ENCODE assay signal across 8 cellular contexts in genomic region chr3:183098538-183099025, GRCh38. TPM values are rescaled to one million over a fixed set of nuclear protein-coding genes. Genes with fewer than 3 reads are reported as not detected.
DNase-seq lines count a peak whose midpoint lies in the region; ATAC-seq, FAIRE-seq and TF ChIP-seq lines count a peak whose summit lies in the region.

No MANE protein-coding gene starts in this region.

- H3K27me3 ChIP-seq in muscle layer of colon (ENCODE audit: control insufficient read depth in 1 of 2, insufficient read depth in 2 of 2, low read length in 2 of 2) = no peaks in the 10 kb centered on the region

- no peak for TF ChIP-seq CTCF in D721Med (IDR thresholded peaks at IDR 0.05; ENCODE audit: insufficient read depth, missing control alignments)

- peak overlapping the region; percentile 97 for H3K27ac Mint-ChIP-seq in central memory CD8-positive, alpha-beta T cell (ENCODE audit: low read depth)

- peak overlapping the region; percentile 95 for H3K4me3 ChIP-seq in Jurkat, Clone E6-1 (ENCODE audit: low read length)
- peak overlapping the region; percentile 71 to 100 for H3K4me3 ChIP-seq in muscle layer of colon (ENCODE audit: low read depth in 1 of 2, low read length in 2 of 2)

- DNase-seq in NCI-H345 treated with DMSO at 0.1 percent for 48 hours (lab: John Stamatoyannopoulos, UW; ENCODE audit: unreplicated experiment) (peak; percentile 17), NCI-H345 (lab: John Stamatoyannopoulos, UW) (no peak), D721Med (ENCODE audit: insufficient read length, low spot score) (no peak)
- DNase-seq in Jurkat, Clone E6-1 (ENCODE audit: low read depth, low spot score) = no peak
- DNase-seq in central memory CD8-positive, alpha-beta T cell (ENCODE audit: low spot score in 2 of 2) = no peak
- no peak for DNase-seq in activated CD4-positive, CD25-positive, alpha-beta regulatory T cell treated with anti-CD3 and anti-CD28 coated beads, Interleukin-2, amount 50 U/mL, for 72 hours
- no peak for DNase-seq in stimulated activated CD4-positive, alpha-beta T cell treated with anti-CD3 and anti-CD28 coated beads, Interleukin-12 subunit alpha, Interleukin-12 subunit beta, amount 100 ng/mL, for 4 hours

- peak overlapping the region; percentile 90 for H3K4me3 Mint-ChIP-seq in central memory CD8-positive, alpha-beta T cell

- H3K9me3 Mint-ChIP-seq in central memory CD8-positive, alpha-beta T cell = no peaks in the 10 kb centered on the region

- no peaks in the 10 kb centered on the region for H3K36me3 ChIP-seq in muscle layer of colon (ENCODE audit: insufficient read depth, low read length)

- no peaks in the 10 kb centered on the region for H3K9me3 ChIP-seq in muscle layer of colon (ENCODE audit: low read length)

- ATAC-seq in central memory CD8-positive, alpha-beta T cell (replicated peaks; ENCODE audit: extremely low read depth, poor library complexity, severe bottlenecking) = no peak

- peaks cover 11% of the 10 kb centered on the region for H3K36me3 Mint-ChIP-seq in central memory CD8-positive, alpha-beta T cell (ENCODE audit: insufficient read depth)

- no peaks in the 10 kb centered on the region for H3K27me3 Mint-ChIP-seq in central memory CD8-positive, alpha-beta T cell

- peak overlapping the region; percentile 85 for H3K27ac ChIP-seq in muscle layer of colon (ENCODE audit: low read depth, low read length)

- peaks cover 8% of the 10 kb centered on the region for H3K4me1 ChIP-seq in muscle layer of colon (ENCODE audit: insufficient read depth, low read length)

- FAIRE-seq in D721Med (lab: Jason Lieb, UNC) = no peak

- peaks cover 35% of the 10 kb centered on the region for H3K4me1 Mint-ChIP-seq in central memory CD8-positive, alpha-beta T cell

- peak overlapping the region; percentile 47 for H3K9ac ChIP-seq in muscle layer of colon (ENCODE audit: low read length)

RNA-seq across cellular contexts. Expression of gene MCCC1, which starts 0.7 kb away (rescaled TPM):
- polyA plus RNA-seq in Jurkat, Clone E6-1 (2012; ENCODE audit: insufficient read depth, insufficient read length) = 26.5 TPM
